ENCODE assay signal across 14 cellular contexts in genomic region chr1:172431721-172432192, GRCh38. TPM values are rescaled to one million over a fixed set of nuclear protein-coding genes. Genes with fewer than 3 reads are reported as not detected.
DNase-seq lines count a peak whose midpoint lies in the region; ATAC-seq and TF ChIP-seq lines count a peak whose summit lies in the region.
"Had no signal": no experiment of that assay in that cellular context is flagged by ENCODE, and none has a peak within 500 bp of the region (broad histone marks: within the 10 kb centered on the region; RNA-seq: fewer than 3 reads in every experiment).

No MANE protein-coding gene starts in this region.

- peaks cover 0 to 5% of the 10 kb centered on the region in 2 donors for H3K4me1 ChIP-seq in left lung

- POLR2A ChIA-PET in activated CD8-positive, alpha-beta T cell treated with anti-CD3 and anti-CD28 coated beads, Interleukin-2, amount 10 ng/mL, durations not matched to agents 7 days and 5 days (lab: Charles Lee), result interaction anchor here (0.7 kb wide), 1 partner anchor 101 kb away, joined by 3 read pairs; no protein-coding TSS in a partner anchor

- H3K36me3 Mint-ChIP-seq in Calu3 (ENCODE audit: insufficient read depth, unreplicated experiment), result no peaks in the 10 kb centered on the region
- H3K36me3 Mint-ChIP-seq in activated CD8-positive, alpha-beta T cell treated with anti-CD3 and anti-CD28 coated beads, Interleukin-2, amount 10 ng/mL, durations not matched to agents 7 days and 5 days (ENCODE audit: low read depth), result peaks cover 7% of the 10 kb centered on the region
- H3K36me3 Mint-ChIP-seq in stimulated activated effector memory CD8-positive, alpha-beta T cell treated with anti-CD3 and anti-CD28 coated beads, Interleukin-12 subunit alpha, Interleukin-12 subunit beta, amount 100 ng/mL, for 72 hours, result no peaks in the 10 kb centered on the region

- H3K27me3 Mint-ChIP-seq in Calu3 (ENCODE audit: unreplicated experiment), result no peaks in the 10 kb centered on the region
- H3K27me3 Mint-ChIP-seq in activated CD8-positive, alpha-beta T cell treated with anti-CD3 and anti-CD28 coated beads, Interleukin-2, amount 10 ng/mL, durations not matched to agents 7 days and 5 days (ENCODE audit: low read depth), result no peaks in the 10 kb centered on the region

- H3K4me1 Mint-ChIP-seq in Calu3 (ENCODE audit: low read depth, unreplicated experiment), result peaks cover 15% of the 10 kb centered on the region
- H3K4me1 Mint-ChIP-seq in activated CD8-positive, alpha-beta T cell treated with anti-CD3 and anti-CD28 coated beads, Interleukin-2, amount 10 ng/mL, durations not matched to agents 7 days and 5 days (ENCODE audit: low read depth), result peaks cover 35% of the 10 kb centered on the region
- H3K4me1 Mint-ChIP-seq in stimulated activated effector memory CD8-positive, alpha-beta T cell treated with anti-CD3 and anti-CD28 coated beads, Interleukin-12 subunit alpha, Interleukin-12 subunit beta, amount 100 ng/mL, for 72 hours, result peaks cover 22% of the 10 kb centered on the region

- H3K27ac ChIP-seq in 22Rv1 (peak overlapping the region; percentile 21), left lung (peak overlapping the region in 1 of 2 donors; percentile 5)
- H3K27ac ChIP-seq: cardiac muscle cell had no signal

- DNase-seq in Calu3, result peak; percentile 80
- no peak for DNase-seq in activated CD8-positive, alpha-beta T cell treated with anti-CD3 and anti-CD28 coated beads, Interleukin-2, amount 10 ng/mL, durations not matched to agents 7 days and 5 days
- DNase-seq in left lung, result peak; percentile 59 to 73
- DNase-seq in stimulated activated effector memory CD8-positive, alpha-beta T cell treated with anti-CD3 and anti-CD28 coated beads, Interleukin-12 subunit alpha, Interleukin-12 subunit beta, amount 100 ng/mL, for 72 hours (ENCODE audit: low spot score in 2 of 2), result no peak
- DNase-seq in central memory CD4-positive, alpha-beta T cell, result no peak
- no peak for DNase-seq in NCI-H82 (lab: John Stamatoyannopoulos, UW)
- DNase-seq: MV-4-11; NK-92 treated with Interleukin-12 subunit alpha and Interleukin-12 subunit beta, amount 100 ng/mL, for 24 hours; stimulated activated CD4-positive, alpha-beta T cell treated with anti-CD3 and anti-CD28 coated beads, Interleukin-2, amount 100 ng/mL, for 48 hours had no signal

- peak overlapping the region; percentile 16 for H3K4me3 Mint-ChIP-seq in Calu3 (ENCODE audit: low read depth, unreplicated experiment)
- no peak overlapping the region for H3K4me3 Mint-ChIP-seq in activated CD8-positive, alpha-beta T cell treated with anti-CD3 and anti-CD28 coated beads, Interleukin-2, amount 10 ng/mL, durations not matched to agents 7 days and 5 days
- H3K4me3 Mint-ChIP-seq in stimulated activated effector memory CD8-positive, alpha-beta T cell treated with anti-CD3 and anti-CD28 coated beads, Interleukin-12 subunit alpha, Interleukin-12 subunit beta, amount 100 ng/mL, for 72 hours, result no peak overlapping the region

- H3K9me3 Mint-ChIP-seq in Calu3 (ENCODE audit: low read depth, unreplicated experiment), result no peaks in the 10 kb centered on the region
- H3K9me3 Mint-ChIP-seq in activated CD8-positive, alpha-beta T cell treated with anti-CD3 and anti-CD28 coated beads, Interleukin-2, amount 10 ng/mL, durations not matched to agents 7 days and 5 days (ENCODE audit: insufficient read depth), result no peaks in the 10 kb centered on the region
- H3K9me3 Mint-ChIP-seq in stimulated activated effector memory CD8-positive, alpha-beta T cell treated with anti-CD3 and anti-CD28 coated beads, Interleukin-12 subunit alpha, Interleukin-12 subunit beta, amount 100 ng/mL, for 72 hours, result no peaks in the 10 kb centered on the region

- ATAC-seq in activated CD8-positive, alpha-beta T cell treated with anti-CD3 and anti-CD28 coated beads, Interleukin-2, amount 10 ng/mL, durations not matched to agents 7 days and 5 days, result no peak
- ATAC-seq in left lung (peak; percentile 92), HG02571 (IDR thresholded peaks at IDR 0.05; ENCODE audit: unreplicated experiment) (no peak)
- ATAC-seq in stimulated activated effector memory CD8-positive, alpha-beta T cell treated with anti-CD3 and anti-CD28 coated beads, Interleukin-12 subunit alpha, Interleukin-12 subunit beta, amount 100 ng/mL, for 72 hours, result no peak

- TF ChIP-seq CTCF in 22Rv1 (IDR thresholded peaks at IDR 0.05), result no peak
- no peak for TF ChIP-seq CTCF in Calu3 (IDR thresholded peaks at IDR 0.05; ENCODE audit: unreplicated experiment)
- no peak for TF ChIP-seq CTCF in left lung (IDR thresholded peaks at IDR 0.05)

- H3K9me3 ChIP-seq in left lung, result peaks cover 0 to 3% of the 10 kb centered on the region in 2 donors

- H3K27ac Mint-ChIP-seq in Calu3 (ENCODE audit: unreplicated experiment), result no peak overlapping the region
- peak overlapping the region; percentile 41 for H3K27ac Mint-ChIP-seq in activated CD8-positive, alpha-beta T cell treated with anti-CD3 and anti-CD28 coated beads, Interleukin-2, amount 10 ng/mL, durations not matched to agents 7 days and 5 days
- no peak overlapping the region for H3K27ac Mint-ChIP-seq in stimulated activated effector memory CD8-positive, alpha-beta T cell treated with anti-CD3 and anti-CD28 coated beads, Interleukin-12 subunit alpha, Interleukin-12 subunit beta, amount 100 ng/mL, for 72 hours

- no TSS peak for BruUV-seq in Calu3 (replicated peaks; lab: Mats Ljungman, UMichigan)

- H3K36me3 ChIP-seq in left lung, result no peaks in the 10 kb centered on the region
- H3K36me3 ChIP-seq: cardiac muscle cell had no signal

- no peaks in the 10 kb centered on the region for H3K27me3 ChIP-seq in left lung
- H3K27me3 ChIP-seq: cardiac muscle cell had no signal

- intact Hi-C loops in Calu3 (cut with micrococcal nuclease; ENCODE audit: unreplicated experiment), result loop anchor here (10.0 kb wide), 1 partner anchor 627 kb away; no protein-coding TSS in a partner anchor
- intact Hi-C loops in left lung (cut with DNase I), result loop anchor here in 1 of 2 donors (10.0 kb wide), 1 partner anchor 427 kb away; no protein-coding TSS in a partner anchor

- CTCF ChIA-PET in Calu3 (lab: Charles Lee), result interaction anchor here (0.6 to 1.6 kb wide), 8 partner anchors 10 to 1584 kb away, joined by 3 to 8 read pairs (median 4); no protein-coding TSS in a partner anchor
- CTCF ChIA-PET in activated CD8-positive, alpha-beta T cell treated with anti-CD3 and anti-CD28 coated beads, Interleukin-2, amount 10 ng/mL, durations not matched to agents 7 days and 5 days (lab: Charles Lee), result interaction anchor here (0.6 to 7.8 kb wide), 7 partner anchors 10 to 429 kb away, joined by 3 to 107 read pairs (median 5); partner anchors contain the start of genes FASLG and PIGC

- no peak overlapping the region for H3K4me3 ChIP-seq in left lung
- H3K4me3 ChIP-seq: cardiac muscle cell had no signal

RNA-seq across cellular contexts. Expression of gene C1orf105, which starts 11.3 kb away (rescaled TPM):
- total RNA-seq in Calu3 (2022) (not detected in 2 replicates), left lung (not detected)
- total RNA-seq in activated CD8-positive, alpha-beta T cell treated with anti-CD3 and anti-CD28 coated beads, Interleukin-2, amount 10 ng/mL, durations not matched to agents 7 days and 5 days, result not detected
- total RNA-seq: osteoblast, temporal lobe had no signal

RNA-seq across cellular contexts. Expression of gene PIGC, which starts 12.1 kb away (rescaled TPM):
- total RNA-seq in Calu3 (2022) (29.2 TPM in 2 replicates), left lung (10 to 100 TPM; 22.3 to 22.9 TPM)
- total RNA-seq in activated CD8-positive, alpha-beta T cell treated with anti-CD3 and anti-CD28 coated beads, Interleukin-2, amount 10 ng/mL, durations not matched to agents 7 days and 5 days, result 10 to 100 TPM; 25.4 to 27.0 TPM

Comparison
In these comparisons a context has a peak if more than half of its experiments do, and no peak if none do; other contexts are left out.
1. DNase-seq: peak in Calu3 (single experiment) and left lung (2 of 2); none in activated CD8-positive, alpha-beta T cell treated with anti-CD3 and anti-CD28 coated beads, Interleukin-2, amount 10 ng/mL, durations not matched to agents 7 days and 5 days (single experiment), stimulated activated effector memory CD8-positive, alpha-beta T cell treated with anti-CD3 and anti-CD28 coated beads, Interleukin-12 subunit alpha, Interleukin-12 subunit beta, amount 100 ng/mL, for 72 hours (0 of 2), central memory CD4-positive, alpha-beta T cell (single experiment) and NCI-H82 (single experiment).